19 cellular contexts compared by ENCODE assay signal in the genomic region with DNA sequence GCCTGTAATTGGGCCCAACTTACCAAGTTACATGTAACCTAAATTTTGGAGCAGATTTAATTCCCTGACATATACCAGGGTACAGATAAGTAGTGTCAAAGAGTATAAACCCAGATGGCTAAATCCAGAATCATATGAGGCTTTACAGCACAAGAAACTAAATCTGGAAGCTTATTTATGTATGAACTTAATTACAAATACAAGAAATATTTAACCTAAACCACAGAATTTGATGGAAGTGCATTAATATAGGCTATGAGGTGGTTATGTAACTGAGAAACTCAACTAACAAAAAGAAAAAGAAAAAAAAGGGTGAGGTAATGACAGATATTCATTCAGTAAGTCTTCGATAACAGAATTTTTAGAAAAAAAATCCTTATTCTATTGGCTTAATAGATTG.
DNase-seq lines count a peak whose midpoint lies in the region; TF ChIP-seq lines count a peak whose summit lies in the region.
"Had no signal": no experiment of that assay in that cellular context is flagged by ENCODE, and none has a peak within 500 bp of the region (broad histone marks: within the 10 kb centered on the region; RNA-seq: fewer than 3 reads in every experiment).

No MANE protein-coding gene starts in this region.

- H2AFZ ChIP-seq in mammary epithelial cell (ENCODE audit: low read depth, low read length) (no peak overlapping the region), fibroblast of lung (ENCODE audit: low read length) (no peak overlapping the region)

- CTCF ChIA-PET in mammary epithelial cell (lab: Charles Lee; ENCODE audit: low non-redundant PET) (no interaction called here), MCF 10A (lab: Yijun Ruan, JAX) (interaction anchor here (1.0 kb wide), 1 partner anchor 163 kb away, joined by 3 read pairs; no protein-coding TSS in a partner anchor)

- H3K4me1 ChIP-seq in mammary epithelial cell (ENCODE audit: insufficient read depth, low read length), result peaks cover 26% of the 10 kb centered on the region
- H3K4me1 ChIP-seq in fibroblast of lung (ENCODE audit: control insufficient read depth, extremely low read depth, insufficient read depth, low read length), result no peaks in the 10 kb centered on the region
- H3K4me1 ChIP-seq: Caco-2 had no signal

- H3K27me3 Mint-ChIP-seq in MCF 10A (ENCODE audit: insufficient read depth, unreplicated experiment) (no peaks in the 10 kb centered on the region), osteocyte (ENCODE audit: unreplicated experiment) (no peaks in the 10 kb centered on the region)
- H3K27me3 Mint-ChIP-seq: activated naive CD8-positive, alpha-beta T cell had no signal

- peak overlapping the region; percentile 67 for H3K27ac ChIP-seq in mammary epithelial cell (ENCODE audit: insufficient read depth, low read depth, low read length)
- no peak overlapping the region for H3K27ac ChIP-seq in fibroblast of lung (ENCODE audit: insufficient read depth, low read length)
- H3K27ac ChIP-seq: ovary, upper lobe of left lung had no signal

- intact Hi-C loops in mammary epithelial cell (cut with micrococcal nuclease) (no loop called here), MCF 10A (cut with micrococcal nuclease) (no loop called here)

- H3K9ac ChIP-seq in mammary epithelial cell (ENCODE audit: insufficient read depth, low read length) (no peak overlapping the region), fibroblast of lung (ENCODE audit: insufficient read depth, low read length) (no peak overlapping the region)

- no peaks in the 10 kb centered on the region for H3K9me3 ChIP-seq in mammary epithelial cell (replicated peaks; ENCODE audit: insufficient read depth, low read length)
- no peaks in the 10 kb centered on the region for H3K9me3 ChIP-seq in fibroblast of lung (ENCODE audit: control insufficient read depth, insufficient read depth, low read depth, low read length)
- H3K9me3 ChIP-seq: ovary, upper lobe of left lung had no signal

- H3K36me3 Mint-ChIP-seq in MCF 10A (ENCODE audit: insufficient read depth, unreplicated experiment) (no peaks in the 10 kb centered on the region), osteocyte (ENCODE audit: unreplicated experiment) (no peaks in the 10 kb centered on the region)
- H3K36me3 Mint-ChIP-seq: activated naive CD8-positive, alpha-beta T cell had no signal

- no peaks in the 10 kb centered on the region for H3K27me3 ChIP-seq in mammary epithelial cell (ENCODE audit: insufficient read depth, low read length)
- no peaks in the 10 kb centered on the region for H3K27me3 ChIP-seq in fibroblast of lung (ENCODE audit: control insufficient read depth, insufficient read depth, low read length)
- H3K27me3 ChIP-seq: ovary, upper lobe of left lung had no signal

- H3K36me3 ChIP-seq in mammary epithelial cell (ENCODE audit: insufficient read depth, low read length) (no peaks in the 10 kb centered on the region), fibroblast of lung (ENCODE audit: control insufficient read depth, insufficient read depth, low read length) (no peaks in the 10 kb centered on the region)
- H3K36me3 ChIP-seq: ovary, upper lobe of left lung had no signal

- H3K4me3 ChIP-seq in mammary epithelial cell (replicated peaks in 1 of 3; ENCODE audit: insufficient read depth in 1 of 3, low read depth in 2 of 3, low read length in 3 of 3), result no peak overlapping the region
- no peak overlapping the region for H3K4me3 ChIP-seq in fibroblast of lung (replicated peaks in 1 of 4; ENCODE audit: control extremely low read depth in 1 of 4, insufficient read depth in 1 of 4, low read depth in 3 of 4, low read length in 4 of 4)
- H3K4me3 ChIP-seq: ovary, upper lobe of left lung had no signal

- in situ Hi-C loops in mammary epithelial cell (cut with MboI; ENCODE audit: low sequenced_read_pairs in 2 of 2), result no loop called here

- H3K4me3 Mint-ChIP-seq in MCF 10A (ENCODE audit: unreplicated experiment), result no peak overlapping the region
- no peak overlapping the region for H3K4me3 Mint-ChIP-seq in osteocyte (ENCODE audit: unreplicated experiment)
- H3K4me3 Mint-ChIP-seq: activated naive CD8-positive, alpha-beta T cell had no signal

- dilution Hi-C loops in mammary epithelial cell (cut with HindIII; ENCODE audit: low sequenced_read_pairs), result no loop called here

- no peak overlapping the region for H3K27ac Mint-ChIP-seq in MCF 10A (ENCODE audit: low read depth, unreplicated experiment)
- H3K27ac Mint-ChIP-seq in osteocyte (ENCODE audit: unreplicated experiment), result peak overlapping the region; percentile 70
- H3K27ac Mint-ChIP-seq: activated naive CD8-positive, alpha-beta T cell had no signal

- POLR2A ChIA-PET in MCF 10A (lab: Yijun Ruan, JAX), result interaction anchor here (1.1 kb wide), 1 partner anchor 9 kb away, joined by 3 read pairs; no protein-coding TSS in a partner anchor

- WGBS in mammary epithelial cell (ENCODE audit: low coverage, missing lambda C conversion rate), result 95% methylated on average over 1 of the region's 1 CpG

- no peak for TF ChIP-seq CTCF in mammary epithelial cell (conservative IDR thresholded peaks at IDR 0.05 in 1 of 2, IDR thresholded peaks at IDR 0.05 in 1 of 2; ENCODE audit: extremely low read depth in 1 of 2, insufficient read depth in 1 of 2, low read depth in 1 of 2, low read length in 2 of 2)
- no peak for TF ChIP-seq CTCF in MCF 10A (IDR thresholded peaks at IDR 0.05; ENCODE audit: unreplicated experiment)
- no peak for TF ChIP-seq CTCF in fibroblast of lung (conservative IDR thresholded peaks at IDR 0.05 in 1 of 2, IDR thresholded peaks at IDR 0.05 in 1 of 2; ENCODE audit: low read depth in 1 of 2, low read length in 2 of 2)
- TF ChIP-seq CTCF in osteocyte (IDR thresholded peaks at IDR 0.05), result no peak
- no peak for TF ChIP-seq CTCF in GM10266 (IDR thresholded peaks at IDR 0.05; ENCODE audit: control insufficient read depth, insufficient read depth, low read depth, missing control alignments)

- H3K4me2 ChIP-seq in mammary epithelial cell (ENCODE audit: insufficient read depth, low read depth, low read length) (no peak overlapping the region), fibroblast of lung (ENCODE audit: extremely low read depth, insufficient read depth, low read length) (no peak overlapping the region)

- H3K4me1 Mint-ChIP-seq in MCF 10A (ENCODE audit: insufficient read depth, unreplicated experiment) (peaks cover 39% of the 10 kb centered on the region), osteocyte (ENCODE audit: unreplicated experiment) (peaks cover 38% of the 10 kb centered on the region)

- DNase-seq in mammary epithelial cell (peak; percentile 9), MCF 10A (ENCODE audit: unreplicated experiment) (no peak), fibroblast of lung (ENCODE audit: low read depth in 2 of 2) (peak; percentile 6 to 65), osteocyte (ENCODE audit: extremely low spot score, unreplicated experiment) (no peak), germinal center (ENCODE audit: low spot score) (no peak), NCI-H1436 (lab: John Stamatoyannopoulos, UW) (no peak), GM10266 (ENCODE audit: extremely low spot score) (no peak), AG08395 (ENCODE audit: low spot score) (no peak)
- DNase-seq: 8988T; activated CD4-positive, alpha-beta T cell treated with anti-CD3 and anti-CD28 coated beads for 1 hour; Caco-2; cortex of kidney; kidney; NCI-H1105; NCI-H524 treated with DMSO at 0.1 percent for 48 hours; ovary; stimulated activated naive CD8-positive, alpha-beta T cell treated with anti-CD3 and anti-CD28 coated beads, Interleukin-15, Interleukin-2, amounts not matched to agents 100 U/mL and 50 U/mL, for 24 hours; upper lobe of left lung had no signal

- H4K20me1 ChIP-seq in mammary epithelial cell (ENCODE audit: insufficient read depth, low read length) (no peaks in the 10 kb centered on the region), fibroblast of lung (ENCODE audit: control insufficient read depth, extremely low read depth, insufficient read depth, low read length) (no peaks in the 10 kb centered on the region)

- H3K79me2 ChIP-seq in mammary epithelial cell (ENCODE audit: insufficient read depth, low read length), result no peaks in the 10 kb centered on the region
- H3K79me2 ChIP-seq in fibroblast of lung (ENCODE audit: control insufficient read depth, insufficient read depth, low read length), result no peaks in the 10 kb centered on the region

- BruUV-seq in mammary epithelial cell (replicated peaks; lab: Mats Ljungman, UMichigan) (no TSS peak), MCF 10A (replicated peaks; lab: Mats Ljungman, UMichigan) (no TSS peak)

- H3K9me3 Mint-ChIP-seq in MCF 10A (ENCODE audit: unreplicated experiment) (no peaks in the 10 kb centered on the region), osteocyte (ENCODE audit: unreplicated experiment) (peaks cover 4% of the 10 kb centered on the region)

Comparison
In these comparisons a context has a peak if more than half of its experiments do, and no peak if none do; other contexts are left out.
1. DNase-seq: peak in mammary epithelial cell (single experiment) and fibroblast of lung (2 of 2); none in MCF 10A (single experiment), osteocyte (single experiment), germinal center (single experiment), NCI-H1436 (single experiment), GM10266 (single experiment) and AG08395 (single experiment).